In genomic region chr6:20400476-20401402, GRCh38 we compare ENCODE assay signal across 1 cellular context.
TF ChIP-seq lines count a peak whose summit lies in the region.

No MANE protein-coding gene starts in this region.

TF ChIP-seq in K562, 482 proteins besides CTCF, POLR2A, EP300 and RAD21 (continued from another document and continues in another):
- peak; percentile 76 for TF ChIP-seq CEBPB (tag; IDR thresholded peaks at IDR 0.05)
- TF ChIP-seq COPS2 (conservative IDR thresholded peaks at IDR 0.05) = no peak
- no peak for TF ChIP-seq HDAC3 (IDR thresholded peaks at IDR 0.05; ENCODE audit: borderline replicate concordance, partially characterized antibody)
- TF ChIP-seq ZNF12 (CRISPR knock-in tag; IDR thresholded peaks at IDR 0.05) = 0 out of 2 replicates have a peak, but pooled peaks have one; percentile 26
- TF ChIP-seq MTF1 (CRISPR knock-in tag; IDR thresholded peaks at IDR 0.05; ENCODE audit: borderline replicate concordance) = no peak
- peak; percentile 62 for TF ChIP-seq ZBTB40 (IDR thresholded peaks at IDR 0.05)
- no peak for TF ChIP-seq ZBTB40 (CRISPR knock-in tag; IDR thresholded peaks at IDR 0.05)
- TF ChIP-seq ZNF778 (CRISPR knock-in tag; IDR thresholded peaks at IDR 0.05) = no peak
- TF ChIP-seq ZNF224 (CRISPR knock-in tag; IDR thresholded peaks at IDR 0.05) = no peak
- TF ChIP-seq BRCA1 (IDR thresholded peaks at IDR 0.05) = no peak
- no peak for TF ChIP-seq BRCA1 (CRISPR knock-in tag; IDR thresholded peaks at IDR 0.05)
- TF ChIP-seq ZMIZ1 (IDR thresholded peaks at IDR 0.05; ENCODE audit: low read depth in 2 of 2, low read length in 2 of 2) = no peak
- TF ChIP-seq SREBF2 (CRISPR knock-in tag; IDR thresholded peaks at IDR 0.05) = no peak
- TF ChIP-seq KDM4B (IDR thresholded peaks at IDR 0.05; ENCODE audit: borderline replicate concordance in 2 of 2, low read depth in 1 of 2) = no peak
- peak; percentile 34; the same call in 1 of the 2 replicates for TF ChIP-seq ZNF764 (CRISPR knock-in tag; IDR thresholded peaks at IDR 0.05; ENCODE audit: low read depth)
- no peak for TF ChIP-seq FOS (IDR thresholded peaks at IDR 0.05; ENCODE audit: extremely low read depth, insufficient read length)
- no peak for TF ChIP-seq CHD7 (IDR thresholded peaks at IDR 0.05; ENCODE audit: low read depth, low read length)
- no peak for TF ChIP-seq KLF13 (tag; IDR thresholded peaks at IDR 0.05; ENCODE audit: borderline replicate concordance, low read depth)
- peak; percentile 69; the same call in 1 of the 2 replicates for TF ChIP-seq CC2D1A (IDR thresholded peaks at IDR 0.05)
- no peak for TF ChIP-seq POU5F1 (IDR thresholded peaks at IDR 0.05; ENCODE audit: borderline replicate concordance, low read depth, low read length, partially characterized antibody)
- no peak for TF ChIP-seq HMG20A (CRISPR knock-in tag; conservative IDR thresholded peaks at IDR 0.05)
- no peak for TF ChIP-seq HOXB6 (CRISPR knock-in tag; IDR thresholded peaks at IDR 0.05; ENCODE audit: borderline replicate concordance)
- no peak for TF ChIP-seq GTF2A2 (tag; IDR thresholded peaks at IDR 0.05)
- TF ChIP-seq RFX5 (IDR thresholded peaks at IDR 0.05; ENCODE audit: low read depth, low read length) = no peak; the same call in 1 of the 2 replicates
- TF ChIP-seq, protein P1, sequence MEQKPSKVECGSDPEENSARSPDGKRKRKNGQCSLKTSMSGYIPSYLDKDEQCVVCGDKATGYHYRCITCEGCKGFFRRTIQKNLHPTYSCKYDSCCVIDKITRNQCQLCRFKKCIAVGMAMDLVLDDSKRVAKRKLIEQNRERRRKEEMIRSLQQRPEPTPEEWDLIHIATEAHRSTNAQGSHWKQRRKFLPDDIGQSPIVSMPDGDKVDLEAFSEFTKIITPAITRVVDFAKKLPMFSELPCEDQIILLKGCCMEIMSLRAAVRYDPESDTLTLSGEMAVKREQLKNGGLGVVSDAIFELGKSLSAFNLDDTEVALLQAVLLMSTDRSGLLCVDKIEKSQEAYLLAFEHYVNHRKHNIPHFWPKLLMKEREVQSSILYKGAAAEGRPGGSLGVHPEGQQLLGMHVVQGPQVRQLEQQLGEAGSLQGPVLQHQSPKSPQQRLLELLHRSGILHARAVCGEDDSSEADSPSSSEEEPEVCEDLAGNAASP (IDR thresholded peaks at IDR 0.05) = no peak
- TF ChIP-seq, protein P2, sequence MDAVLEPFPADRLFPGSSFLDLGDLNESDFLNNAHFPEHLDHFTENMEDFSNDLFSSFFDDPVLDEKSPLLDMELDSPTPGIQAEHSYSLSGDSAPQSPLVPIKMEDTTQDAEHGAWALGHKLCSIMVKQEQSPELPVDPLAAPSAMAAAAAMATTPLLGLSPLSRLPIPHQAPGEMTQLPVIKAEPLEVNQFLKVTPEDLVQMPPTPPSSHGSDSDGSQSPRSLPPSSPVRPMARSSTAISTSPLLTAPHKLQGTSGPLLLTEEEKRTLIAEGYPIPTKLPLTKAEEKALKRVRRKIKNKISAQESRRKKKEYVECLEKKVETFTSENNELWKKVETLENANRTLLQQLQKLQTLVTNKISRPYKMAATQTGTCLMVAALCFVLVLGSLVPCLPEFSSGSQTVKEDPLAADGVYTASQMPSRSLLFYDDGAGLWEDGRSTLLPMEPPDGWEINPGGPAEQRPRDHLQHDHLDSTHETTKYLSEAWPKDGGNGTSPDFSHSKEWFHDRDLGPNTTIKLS (IDR thresholded peaks at IDR 0.05; ENCODE audit: borderline replicate concordance, low read depth) = peak; percentile 58; the same call in 1 of the 2 replicates
- TF ChIP-seq ZNF436 (CRISPR knock-in tag; IDR thresholded peaks at IDR 0.05) = no peak
- TF ChIP-seq FIP1L1 (IDR thresholded peaks at IDR 0.05; ENCODE audit: low read depth, low read length, poor library complexity, severe bottlenecking) = no peak
- no peak for TF ChIP-seq SMARCB1 (IDR thresholded peaks at IDR 0.05; ENCODE audit: insufficient read length, low read depth)
